8 cellular contexts compared by ENCODE assay signal in genomic region chr4:49149006-49149975, GRCh38.
A peak's percentile ranks its signal among the peaks of the same experiment; 100 is the strongest.
DNase-seq lines count a peak whose midpoint lies in the region; ATAC-seq lines count a peak whose summit lies in the region.
"Not testable (repeated sequence)": the region's sequence is repeated elsewhere in the genome, so short reads cannot be mapped to it uniquely, and the experiment has no call there.

No MANE protein-coding gene starts in this region.

- not testable (repeated sequence) for H3K36me3 ChIP-seq in iPS-18a (ENCODE audit: control insufficient read depth, low read depth, low read length)

- H3K4me1 ChIP-seq in iPS-18a (ENCODE audit: control insufficient read depth, low read depth, low read length): not testable (repeated sequence)

- H3K4me3 Mint-ChIP-seq in T-helper 17 cell: not testable (repeated sequence)

- not testable (repeated sequence) for H3K4me1 Mint-ChIP-seq in T-helper 17 cell

- ATAC-seq in GM19372 (IDR thresholded peaks at IDR 0.05; ENCODE audit: low read depth, unreplicated experiment) (peak; percentile 59), HG02763 (IDR thresholded peaks at IDR 0.05; ENCODE audit: unreplicated experiment) (peak; percentile 75), HG03571 (IDR thresholded peaks at IDR 0.05; ENCODE audit: unreplicated experiment) (peak; percentile 73), T-helper 17 cell (peak; percentile 79)

- not testable (repeated sequence) for H3K9ac ChIP-seq in iPS-18a (ENCODE audit: low read length)

- H3K9me3 ChIP-seq in T-helper 17 cell (ENCODE audit: control insufficient read depth, low read length, poor library complexity, severe bottlenecking) (peaks cover 78% of the 10 kb centered on the region), iPS-18a (ENCODE audit: control insufficient read depth, low read depth, low read length) (peaks cover 95% of the 10 kb centered on the region)

- H3K27ac ChIP-seq in iPS-18a (ENCODE audit: low read length): not testable (repeated sequence)

- DNase-seq in CD1c-positive myeloid dendritic cell (ENCODE audit: extremely low spot score): peak; percentile 90
- DNase-seq in T-helper 17 cell: not testable (repeated sequence)
- peak; percentile 81 for DNase-seq in ecto neural progenitor cell (ENCODE audit: low spot score)
- peak; percentile 99 for DNase-seq in pulmonary artery endothelial cell (ENCODE audit: low read depth, low spot score)

- H3K27me3 ChIP-seq in iPS-18a (ENCODE audit: control insufficient read depth, insufficient read depth, low read length): not testable (repeated sequence)

- H3K4me3 ChIP-seq in iPS-18a (ENCODE audit: low read length): peak overlapping the region; percentile 0

- not testable (repeated sequence) for H3K27me3 Mint-ChIP-seq in T-helper 17 cell

- H3K36me3 Mint-ChIP-seq in T-helper 17 cell (ENCODE audit: low read depth): peaks cover 20% of the 10 kb centered on the region

- H3K27ac Mint-ChIP-seq in T-helper 17 cell: not testable (repeated sequence)
